ENCODE assay signal across 8 cellular contexts in the genomic region with DNA sequence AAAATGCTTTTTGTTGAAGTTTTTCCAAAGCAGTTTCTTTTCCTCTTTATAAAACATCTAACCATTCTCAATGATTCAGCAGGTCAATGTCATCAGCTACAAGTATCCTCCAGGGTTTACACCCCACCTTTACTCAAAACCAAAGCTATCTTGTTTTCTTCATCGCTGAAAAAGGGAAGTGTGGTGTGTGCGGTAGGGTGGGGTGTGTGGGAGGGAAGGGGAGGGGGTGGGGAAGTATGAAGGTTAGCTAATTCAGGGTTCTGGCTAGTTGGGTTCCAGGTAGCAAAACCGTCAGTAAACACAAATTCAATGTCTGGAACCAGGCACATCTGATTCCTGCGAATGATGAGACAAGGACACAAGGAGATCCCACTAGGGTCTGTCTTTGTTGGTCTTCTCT.
DNase-seq lines count a peak whose midpoint lies in the region; ATAC-seq and TF ChIP-seq lines count a peak whose summit lies in the region.

No MANE protein-coding gene starts in this region.

- no peaks in the 10 kb centered on the region for H3K36me3 ChIP-seq in OCI-LY3 (replicated peaks; ENCODE audit: low read depth, low read length)
- H3K36me3 ChIP-seq in adrenal gland (replicated peaks in 1 of 2), result no peaks in the 10 kb centered on the region

- no peak overlapping the region for H3K27ac ChIP-seq in OCI-LY3 (ENCODE audit: low read length)
- no peak overlapping the region for H3K27ac ChIP-seq in adrenal gland
- no peak overlapping the region for H3K27ac ChIP-seq in caudate nucleus (ENCODE audit: low read depth, low read length)

- H3K4me3 ChIP-seq in GM12864 (ENCODE audit: low read depth, low read length) (no peak overlapping the region), OCI-LY3 (ENCODE audit: low read length) (peak overlapping the region; percentile 15; the same call in 1 of the 2 replicates), adrenal gland (no peak overlapping the region)

- ATAC-seq in HG02588 (IDR thresholded peaks at IDR 0.05; ENCODE audit: unreplicated experiment), result peak; percentile 39

- DNase-seq in GM12864 (ENCODE audit: low read depth) (peak; percentile 40), adrenal gland (no peak), caudate nucleus (lab: John Stamatoyannopoulos, UW) (no peak), putamen (ENCODE audit: low spot score) (no peak), NCI-H2227 treated with DMSO at 0.1 percent for 48 hours (lab: John Stamatoyannopoulos, UW) (no peak)
- DNase-seq in central memory CD4-positive, alpha-beta T cell, result peak; percentile 57

- peaks cover 95% of the 10 kb centered on the region for H3K27me3 ChIP-seq in OCI-LY3 (ENCODE audit: low read depth, low read length)
- H3K27me3 ChIP-seq in adrenal gland, result no peaks in the 10 kb centered on the region

- no peak overlapping the region for H3K9ac ChIP-seq in OCI-LY3 (ENCODE audit: low read length)

- intact Hi-C loops in adrenal gland (cut with DNase I), result loop anchor here in 1 of 2 donors (10.0 kb wide), 1 partner anchor 211 kb away; the partner anchor contains the start of gene BACH2

- H4K20me1 ChIP-seq in OCI-LY3 (ENCODE audit: insufficient read depth, low read length), result peaks cover 5% of the 10 kb centered on the region; the same call in 1 of the 2 replicates

- no peaks in the 10 kb centered on the region for H3K79me2 ChIP-seq in OCI-LY3 (ENCODE audit: low read length)

- TF ChIP-seq POLR2A in adrenal gland (IDR thresholded peaks at IDR 0.05), result no peak

- WGBS in adrenal gland, 4 donors, result 77 to 88% (median 81%) methylated on average over 4 of the region's 4 CpGs

- TF ChIP-seq CTCF in GM12864 (IDR thresholded peaks at IDR 0.05; ENCODE audit: low read depth, low read length, missing control alignments) (no peak), OCI-LY3 (IDR thresholded peaks at IDR 0.05; ENCODE audit: low read depth, low read length) (no peak), adrenal gland (IDR thresholded peaks at IDR 0.05) (no peak)

- H3K4me2 ChIP-seq in OCI-LY3 (ENCODE audit: low read length), result peak overlapping the region; percentile 48

- no peak overlapping the region for H2AFZ ChIP-seq in OCI-LY3 (ENCODE audit: low read depth, low read length)

- peaks cover 25% of the 10 kb centered on the region for H3K4me1 ChIP-seq in OCI-LY3 (ENCODE audit: low read length)
- no peaks in the 10 kb centered on the region for H3K4me1 ChIP-seq in adrenal gland (replicated peaks in 1 of 2)

- H3K9me3 ChIP-seq in OCI-LY3 (ENCODE audit: insufficient read depth, low read length) (no peaks in the 10 kb centered on the region), adrenal gland (replicated peaks in 1 of 3) (no peaks in the 10 kb centered on the region)

Comparison
In these comparisons a context has a peak if more than half of its experiments do, and no peak if none do; other contexts are left out.
1. DNase-seq: peak in GM12864 (single experiment) and central memory CD4-positive, alpha-beta T cell (single experiment); none in adrenal gland (0 of 7), caudate nucleus (0 of 61), putamen (single experiment) and NCI-H2227 treated with DMSO at 0.1 percent for 48 hours (single experiment).